In genomic region chr2:97993926-97994325, GRCh38 we compare ENCODE assay signal across 8 cellular contexts. TPM values are rescaled to one million over a fixed set of nuclear protein-coding genes. Genes with fewer than 3 reads are reported as not detected.
DNase-seq lines count a peak whose midpoint lies in the region; ATAC-seq and TF ChIP-seq lines count a peak whose summit lies in the region.

No MANE protein-coding gene starts in this region.

- DNase-seq in activated T-cell treated with anti-CD3 and anti-CD28 coated beads, Interleukin-2, amount 50 U/mL, for 4 hours = no peak
- DNase-seq in activated T-cell treated with anti-CD3 and anti-CD28 coated beads for 4 hours (no peak), glutamatergic neuron (no peak), GDM1 (lab: John Stamatoyannopoulos, UW) (no peak), occipital lobe (lab: John Stamatoyannopoulos, UW) (no peak), epidermal melanocyte (ENCODE audit: insufficient read length, low spot score) (no peak)
- no peak for DNase-seq in stimulated activated naive CD8-positive, alpha-beta T cell treated with anti-CD3 and anti-CD28 coated beads, Interleukin-15, amount 100 ng/mL, for 72 hours

- H3K36me3 Mint-ChIP-seq in activated T-cell treated with anti-CD3 and anti-CD28 coated beads, Interleukin-2, amount 50 U/mL, for 4 hours (ENCODE audit: insufficient read depth) = no peaks in the 10 kb centered on the region
- no peaks in the 10 kb centered on the region for H3K36me3 Mint-ChIP-seq in glutamatergic neuron (ENCODE audit: unreplicated experiment)

- peak overlapping the region; percentile 34 for H3K27ac Mint-ChIP-seq in glutamatergic neuron (ENCODE audit: unreplicated experiment)
- H3K27ac Mint-ChIP-seq in stimulated activated naive CD8-positive, alpha-beta T cell treated with anti-CD3 and anti-CD28 coated beads, Interleukin-15, amount 100 ng/mL, for 72 hours = peak overlapping the region in 1 of 2 donors; percentile 13

- H3K27me3 Mint-ChIP-seq in activated T-cell treated with anti-CD3 and anti-CD28 coated beads, Interleukin-2, amount 50 U/mL, for 4 hours (ENCODE audit: low read depth) = no peaks in the 10 kb centered on the region
- peaks cover 4% of the 10 kb centered on the region for H3K27me3 Mint-ChIP-seq in glutamatergic neuron (ENCODE audit: unreplicated experiment)
- H3K27me3 Mint-ChIP-seq in stimulated activated naive CD8-positive, alpha-beta T cell treated with anti-CD3 and anti-CD28 coated beads, Interleukin-15, amount 100 ng/mL, for 72 hours = no peaks in the 10 kb centered on the region

- H3K4me3 ChIP-seq in WI38 (ENCODE audit: low read depth, low read length) = peak overlapping the region; percentile 84

- peaks cover 49% of the 10 kb centered on the region for H3K4me1 Mint-ChIP-seq in activated T-cell treated with anti-CD3 and anti-CD28 coated beads, Interleukin-2, amount 50 U/mL, for 4 hours (ENCODE audit: low read depth)
- peaks cover 23% of the 10 kb centered on the region for H3K4me1 Mint-ChIP-seq in glutamatergic neuron (ENCODE audit: low read depth, unreplicated experiment)
- peaks cover 46% of the 10 kb centered on the region for H3K4me1 Mint-ChIP-seq in stimulated activated naive CD8-positive, alpha-beta T cell treated with anti-CD3 and anti-CD28 coated beads, Interleukin-15, amount 100 ng/mL, for 72 hours

- H3K4me3 Mint-ChIP-seq in activated T-cell treated with anti-CD3 and anti-CD28 coated beads, Interleukin-2, amount 50 U/mL, for 4 hours = peak overlapping the region; percentile 90
- peak overlapping the region; percentile 97 for H3K4me3 Mint-ChIP-seq in glutamatergic neuron (ENCODE audit: unreplicated experiment)
- peak overlapping the region; percentile 84 to 95 for H3K4me3 Mint-ChIP-seq in stimulated activated naive CD8-positive, alpha-beta T cell treated with anti-CD3 and anti-CD28 coated beads, Interleukin-15, amount 100 ng/mL, for 72 hours

- no peak for TF ChIP-seq CTCF in WI38 (IDR thresholded peaks at IDR 0.05; ENCODE audit: low read depth, low read length)
- no peak for TF ChIP-seq CTCF in glutamatergic neuron (IDR thresholded peaks at IDR 0.05; ENCODE audit: partially characterized antibody, unreplicated experiment)

- no peaks in the 10 kb centered on the region for H3K9me3 Mint-ChIP-seq in activated T-cell treated with anti-CD3 and anti-CD28 coated beads, Interleukin-2, amount 50 U/mL, for 4 hours
- H3K9me3 Mint-ChIP-seq in glutamatergic neuron (ENCODE audit: unreplicated experiment) = peaks cover 7% of the 10 kb centered on the region
- H3K9me3 Mint-ChIP-seq in stimulated activated naive CD8-positive, alpha-beta T cell treated with anti-CD3 and anti-CD28 coated beads, Interleukin-15, amount 100 ng/mL, for 72 hours = peaks cover 0 to under 1% of the 10 kb centered on the region in 2 donors

- no peak for ATAC-seq in activated T-cell treated with anti-CD3 and anti-CD28 coated beads, Interleukin-2, amount 50 U/mL, for 4 hours
- no peak for ATAC-seq in stimulated activated naive CD8-positive, alpha-beta T cell treated with anti-CD3 and anti-CD28 coated beads, Interleukin-15, amount 100 ng/mL, for 72 hours

RNA-seq across cellular contexts. Expression of gene TMEM131, which starts 1.8 kb away (rescaled TPM):
- total RNA-seq in activated T-cell treated with anti-CD3 and anti-CD28 coated beads, Interleukin-2, amount 50 U/mL, for 4 hours = 10 to 100 TPM; 23.9 to 31.6 (median 28.3) TPM
- total RNA-seq in glutamatergic neuron (ENCODE audit: unreplicated experiment) (36.6 TPM), occipital lobe (42.9 TPM)
